Comparison of ENCODE assay signal across 15 cellular contexts in genomic region chrX:87045352-87045751, GRCh38.
DNase-seq lines count a peak whose midpoint lies in the region; ATAC-seq and TF ChIP-seq lines count a peak whose summit lies in the region.
"Had no signal": no experiment of that assay in that cellular context is flagged by ENCODE, and none has a peak within 500 bp of the region (broad histone marks: within the 10 kb centered on the region; RNA-seq: fewer than 3 reads in every experiment).

No MANE protein-coding gene starts in this region.

- no peak overlapping the region for H3K14ac ChIP-seq in H9 (ENCODE audit: insufficient read depth, low read length)

- H3K27me3 ChIP-seq in H9 (ENCODE audit: insufficient read depth, low read length) (no peaks in the 10 kb centered on the region), right cardiac atrium (ENCODE audit: control insufficient read depth, insufficient read depth) (no peaks in the 10 kb centered on the region)

- no peak overlapping the region for H4K5ac ChIP-seq in H9 (ENCODE audit: insufficient read length, low read depth, low read length)

- H2BK20ac ChIP-seq in H9 (ENCODE audit: low read depth, low read length, poor library complexity, severe bottlenecking) = no peak overlapping the region

- H2AK5ac ChIP-seq in H9 (ENCODE audit: insufficient read length, low read length) = no peak overlapping the region

- H3K4me3 ChIP-seq in right cardiac atrium (ENCODE audit: low read length) = no peak overlapping the region
- H3K4me3 ChIP-seq: GM12878 had no signal

- peak; percentile 80 for ATAC-seq in WTC11
- ATAC-seq in right cardiac atrium = no peak
- ATAC-seq: GM12878, HCT116 had no signal

- no peaks in the 10 kb centered on the region; the same call in 1 of the 2 replicates for H3K4me1 ChIP-seq in H9 (ENCODE audit: insufficient read depth, low read length)
- H3K4me1 ChIP-seq in right cardiac atrium (ENCODE audit: control insufficient read depth, insufficient read depth, low read length) = no peaks in the 10 kb centered on the region

- no peak overlapping the region for H2AFZ ChIP-seq in H9 (ENCODE audit: low read length)

- H4K8ac ChIP-seq in H9 (replicated peaks; ENCODE audit: insufficient read length, low read depth, low read length) = no peak overlapping the region

- intact Hi-C loops in right cardiac atrium (cut with DNase I) = no loop called here

- no peaks in the 10 kb centered on the region for H4K20me1 ChIP-seq in H9 (ENCODE audit: control insufficient read depth, insufficient read depth, insufficient read length)

- WGBS in H9 (ENCODE audit: extremely low coverage, insufficient read length, low lambda C conversion rate) = no CpG with 5 or more reads among the region's 4 CpGs
- WGBS in right cardiac atrium = 86% methylated on average over 4 of the region's 4 CpGs

- no peak overlapping the region for H3T11ph ChIP-seq in H9 (ENCODE audit: low read length)

- CTCF ChIA-PET in WTC11 (lab: Charles Lee) = no interaction called here

- no peak overlapping the region for H4K91ac ChIP-seq in H9 (ENCODE audit: insufficient read length, low read depth, low read length)

- TF ChIP-seq CTCF in H9 (conservative IDR thresholded peaks at IDR 0.05) (no peak), WTC11 (IDR thresholded peaks at IDR 0.05) (no peak)

- H3K4ac ChIP-seq in H9 (ENCODE audit: low read depth, low read length) = no peak overlapping the region

- H3K4me3 Mint-ChIP-seq in H9 (no peak overlapping the region), WTC11 (no peak overlapping the region)
- H3K4me3 Mint-ChIP-seq: CD4-positive, alpha-beta memory T cell had no signal

- no peaks in the 10 kb centered on the region for H3K79me1 ChIP-seq in H9 (ENCODE audit: insufficient read depth, low read depth, low read length, poor library complexity, severe bottlenecking)

- H3K23me2 ChIP-seq in H9 (ENCODE audit: insufficient read length, low read depth, low read length, poor library complexity, severe bottlenecking) = no peaks in the 10 kb centered on the region

- H3K27ac Mint-ChIP-seq in H9 (no peak overlapping the region), WTC11 (peak overlapping the region; percentile 85)
- H3K27ac Mint-ChIP-seq: CD4-positive, alpha-beta memory T cell had no signal

- H3K4me1 Mint-ChIP-seq in H9 (peaks cover 9 to 13% of the 10 kb centered on the region in 2 experiments), WTC11 (peaks cover 12% of the 10 kb centered on the region)
- H3K4me1 Mint-ChIP-seq: CD4-positive, alpha-beta memory T cell had no signal

- H3K27ac ChIP-seq in H9 (ENCODE audit: insufficient read length, low read depth, low read length) (no peak overlapping the region), right cardiac atrium (ENCODE audit: low read length) (no peak overlapping the region)

- H3K9me3 ChIP-seq in H9 (ENCODE audit: control insufficient read depth, low read depth, low read length) (no peaks in the 10 kb centered on the region), right cardiac atrium (ENCODE audit: control insufficient read depth, low read length) (no peaks in the 10 kb centered on the region)

- no peak overlapping the region for H2BK12ac ChIP-seq in H9 (ENCODE audit: insufficient read length, low read depth, low read length)

- H2BK5ac ChIP-seq in H9 (ENCODE audit: insufficient read length, low read length) = no peak overlapping the region

- H3K9ac ChIP-seq in H9 (ENCODE audit: extremely low read depth, insufficient read length, low read length) = no peak overlapping the region

- no peak overlapping the region for H3K18ac ChIP-seq in H9 (ENCODE audit: insufficient read length, low read depth, low read length)

- POLR2A ChIA-PET in WTC11 (lab: Charles Lee) = no interaction called here

- no peak overlapping the region for H3K23ac ChIP-seq in H9 (ENCODE audit: insufficient read length, low read depth, low read length)

- no peaks in the 10 kb centered on the region for H3K79me2 ChIP-seq in H9 (ENCODE audit: insufficient read depth, low read length)

- H2BK120ac ChIP-seq in H9 (ENCODE audit: low read depth, low read length, poor library complexity, severe bottlenecking) = no peak overlapping the region

- no peak overlapping the region for H3K56ac ChIP-seq in H9 (ENCODE audit: insufficient read length, low read depth, low read length)

- H3K36me3 Mint-ChIP-seq in H9 (ENCODE audit: insufficient read depth in 1 of 3, low read depth in 3 of 3) (peaks cover 11 to 21% (median 17%) of the 10 kb centered on the region in 3 experiments), WTC11 (peaks cover 16% of the 10 kb centered on the region)
- H3K36me3 Mint-ChIP-seq: CD4-positive, alpha-beta memory T cell had no signal

- H2BK15ac ChIP-seq in H9 (ENCODE audit: low read depth, low read length) = no peak overlapping the region

- DNase-seq in H9 = peak; percentile 24
- DNase-seq in WTC11 (ENCODE audit: low spot score) = no peak
- peak; percentile 11 for DNase-seq in iPS-NIHi7 (ENCODE audit: extremely low spot score)
- DNase-seq in right cardiac atrium = no peak
- DNase-seq in GM03348 (ENCODE audit: low spot score) = no peak
- DNase-seq in NCI-H345 (lab: John Stamatoyannopoulos, UW) = no peak
- DNase-seq: C1 segment of cervical spinal cord; Calu3; CD4-positive, alpha-beta memory T cell; COR-L47; DMS53; DMS79 treated with DMSO at 0.1 percent for 48 hours; GOT3 had no signal

- no peak overlapping the region for H3K4me2 ChIP-seq in H9 (ENCODE audit: insufficient read depth, insufficient read length, low read length)

- H3K27me3 Mint-ChIP-seq in H9 (ENCODE audit: low read depth) = no peaks in the 10 kb centered on the region
- H3K27me3 Mint-ChIP-seq in WTC11 (ENCODE audit: low read depth) = no peaks in the 10 kb centered on the region
- H3K27me3 Mint-ChIP-seq: CD4-positive, alpha-beta memory T cell had no signal

- peaks cover 16 to 23% of the 10 kb centered on the region in 2 experiments; a peak in 4 of 5 replicates for H3K9me3 Mint-ChIP-seq in H9
- H3K9me3 Mint-ChIP-seq in WTC11 = peaks cover 12% of the 10 kb centered on the region

TF ChIP-seq in WTC11, 78 proteins besides CTCF, POLR2A, EP300 and RAD21:
- TF ChIP-seq TEAD4 (CRISPR knock-in tag; IDR thresholded peaks at IDR 0.05) = no peak
- no peak for TF ChIP-seq MYBL2 (CRISPR knock-in tag; IDR thresholded peaks at IDR 0.05)
- TF ChIP-seq ZBTB21 (CRISPR knock-in tag; IDR thresholded peaks at IDR 0.05; ENCODE audit: borderline replicate concordance) = no peak
- no peak for TF ChIP-seq GTF2I (CRISPR knock-in tag; conservative IDR thresholded peaks at IDR 0.05)
- no peak for TF ChIP-seq HMGXB4 (CRISPR knock-in tag; IDR thresholded peaks at IDR 0.05)
- no peak for TF ChIP-seq ESRRA (CRISPR knock-in tag; IDR thresholded peaks at IDR 0.05; ENCODE audit: borderline replicate concordance)
- no peak for TF ChIP-seq ZNF121 (CRISPR knock-in tag; IDR thresholded peaks at IDR 0.05)

Comparison
In these comparisons a context has a peak if more than half of its experiments do, and no peak if none do; other contexts are left out.
1. DNase-seq: peak in H9 (single experiment) and iPS-NIHi7 (single experiment); none in WTC11 (single experiment), right cardiac atrium (0 of 3), GM03348 (single experiment) and NCI-H345 (single experiment).